Comparison of ENCODE assay signal across 28 cellular contexts in the genomic region with DNA sequence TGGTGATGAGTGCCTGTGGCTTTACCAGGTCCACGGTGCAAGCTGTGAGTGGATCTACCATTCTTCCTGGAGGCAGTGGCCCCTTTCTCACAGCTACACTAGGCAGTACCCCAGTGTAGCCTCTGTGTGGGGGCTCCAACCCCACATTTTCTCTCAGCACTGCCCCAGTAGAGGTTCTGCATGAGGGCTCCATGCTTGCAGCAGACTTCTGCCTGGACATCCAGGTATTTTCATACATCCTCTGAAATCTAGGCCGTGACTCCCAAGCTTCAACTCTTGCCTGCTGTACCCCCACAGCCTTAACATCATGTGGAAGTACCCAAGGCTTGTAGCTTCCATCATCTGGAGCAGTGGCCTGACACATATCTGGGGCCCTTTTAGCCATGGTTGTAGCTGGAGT.
"Had no signal": no experiment of that assay in that cellular context is flagged by ENCODE, and none has a peak within 500 bp of the region (broad histone marks: within the 10 kb centered on the region; RNA-seq: fewer than 3 reads in every experiment).

No MANE protein-coding gene starts in this region.

- H3K4me1 ChIP-seq: adrenal gland, body of pancreas had no signal

- H3K9me3 ChIP-seq: body of pancreas had no signal

- H3K4me3 ChIP-seq: adrenal gland, body of pancreas had no signal

- ATAC-seq: activated CD4-positive, alpha-beta T cell treated with anti-CD3 and anti-CD28 coated beads for 36 hours; activated CD8-positive, alpha-beta memory T cell treated with anti-CD3 and anti-CD28 coated beads, Interleukin-2, amount 10 ng/mL, durations not matched to agents 7 days and 5 days; activated CD8-positive, alpha-beta T cell treated with anti-CD3 and anti-CD28 coated beads, Interleukin-2, amount 10 ng/mL, durations not matched to agents 7 days and 5 days; activated naive CD8-positive, alpha-beta T cell treated with anti-CD3 and anti-CD28 coated beads, Interleukin-2, amount 50 U/mL, for 24 hours; body of pancreas; effector memory CD8-positive, alpha-beta T cell had no signal

- H3K4me3 Mint-ChIP-seq: activated CD4-positive, alpha-beta memory T cell treated with anti-CD3 and anti-CD28 coated beads for 36 hours; activated CD4-positive, alpha-beta T cell treated with anti-CD3 and anti-CD28 coated beads for 36 hours; activated CD4-positive, alpha-beta T cell treated with anti-CD3 and anti-CD28 coated beads, Interleukin-2, amount 10 ng/mL, durations not matched to agents 24 days and 14 days; activated CD8-positive, alpha-beta memory T cell treated with anti-CD3 and anti-CD28 coated beads, Interleukin-2, amount 10 ng/mL, durations not matched to agents 7 days and 5 days; activated CD8-positive, alpha-beta T cell treated with anti-CD3 and anti-CD28 coated beads, Interleukin-2, amount 10 ng/mL, durations not matched to agents 7 days and 5 days; activated naive CD4-positive, alpha-beta T cell treated with anti-CD3 and anti-CD28 coated beads for 36 hours; activated naive CD4-positive, alpha-beta T cell treated with anti-CD3 and anti-CD28 coated beads, Interleukin-2, amount 50 U/mL, for 24 hours; activated naive CD8-positive, alpha-beta T cell treated with anti-CD3 and anti-CD28 coated beads for 36 hours; activated naive CD8-positive, alpha-beta T cell treated with anti-CD3 and anti-CD28 coated beads, Interleukin-2, amount 50 U/mL, for 24 hours; activated T-helper 1 cell treated with anti-CD3 and anti-CD28 coated beads, Interleukin-12 subunit alpha, Interleukin-12 subunit beta, Interleukin-2, Interleukin-4 antibody, amounts not matched to agents 30 ng/mL and 10 ng/mL and 1 ng/mL, durations not matched to agents 14 hours and 24 hours and 36 hours; effector memory CD8-positive, alpha-beta T cell had no signal

- H3K27me3 ChIP-seq: adrenal gland, body of pancreas had no signal

- H3K27ac Mint-ChIP-seq: activated CD4-positive, alpha-beta memory T cell treated with anti-CD3 and anti-CD28 coated beads for 36 hours; activated CD4-positive, alpha-beta T cell treated with anti-CD3 and anti-CD28 coated beads for 36 hours; activated CD4-positive, alpha-beta T cell treated with anti-CD3 and anti-CD28 coated beads, Interleukin-2, amount 10 ng/mL, durations not matched to agents 24 days and 14 days; activated CD8-positive, alpha-beta memory T cell treated with anti-CD3 and anti-CD28 coated beads, Interleukin-2, amount 10 ng/mL, durations not matched to agents 7 days and 5 days; activated CD8-positive, alpha-beta T cell treated with anti-CD3 and anti-CD28 coated beads, Interleukin-2, amount 10 ng/mL, durations not matched to agents 7 days and 5 days; activated naive CD4-positive, alpha-beta T cell treated with anti-CD3 and anti-CD28 coated beads for 36 hours; activated naive CD4-positive, alpha-beta T cell treated with anti-CD3 and anti-CD28 coated beads, Interleukin-2, amount 50 U/mL, for 24 hours; activated naive CD8-positive, alpha-beta T cell treated with anti-CD3 and anti-CD28 coated beads for 36 hours; activated naive CD8-positive, alpha-beta T cell treated with anti-CD3 and anti-CD28 coated beads, Interleukin-2, amount 50 U/mL, for 24 hours; activated T-helper 1 cell treated with anti-CD3 and anti-CD28 coated beads, Interleukin-12 subunit alpha, Interleukin-12 subunit beta, Interleukin-2, Interleukin-4 antibody, amounts not matched to agents 30 ng/mL and 10 ng/mL and 1 ng/mL, durations not matched to agents 14 hours and 24 hours and 36 hours; activated T-helper 2 cell treated with anti-CD3 and anti-CD28 coated beads, Interferon-gamma antibody, Interleukin-2, Interleukin-4, amounts not matched to agents 10 μg/mL and 5 μg/mL and 100 μg/mL, durations not matched to agents 14 hours and 24 hours and 36 hours; effector memory CD8-positive, alpha-beta T cell had no signal

- H3K4me1 Mint-ChIP-seq: activated CD4-positive, alpha-beta T cell treated with anti-CD3 and anti-CD28 coated beads for 36 hours; activated CD4-positive, alpha-beta T cell treated with anti-CD3 and anti-CD28 coated beads, Interleukin-2, amount 10 ng/mL, durations not matched to agents 24 days and 14 days; activated CD8-positive, alpha-beta memory T cell treated with anti-CD3 and anti-CD28 coated beads, Interleukin-2, amount 10 ng/mL, durations not matched to agents 7 days and 5 days; activated naive CD8-positive, alpha-beta T cell treated with anti-CD3 and anti-CD28 coated beads, Interleukin-2, amount 50 U/mL, for 24 hours had no signal

- H3K27me3 Mint-ChIP-seq: activated CD4-positive, alpha-beta memory T cell treated with anti-CD3 and anti-CD28 coated beads for 36 hours; activated CD4-positive, alpha-beta T cell treated with anti-CD3 and anti-CD28 coated beads for 36 hours; activated CD4-positive, alpha-beta T cell treated with anti-CD3 and anti-CD28 coated beads, Interleukin-2, amount 10 ng/mL, durations not matched to agents 24 days and 14 days; activated CD8-positive, alpha-beta memory T cell treated with anti-CD3 and anti-CD28 coated beads, Interleukin-2, amount 10 ng/mL, durations not matched to agents 7 days and 5 days; activated naive CD4-positive, alpha-beta T cell treated with anti-CD3 and anti-CD28 coated beads, Interleukin-2, amount 50 U/mL, for 24 hours; activated naive CD8-positive, alpha-beta T cell treated with anti-CD3 and anti-CD28 coated beads for 36 hours; activated naive CD8-positive, alpha-beta T cell treated with anti-CD3 and anti-CD28 coated beads, Interleukin-2, amount 50 U/mL, for 24 hours; effector memory CD8-positive, alpha-beta T cell had no signal

- H3K36me3 ChIP-seq: adrenal gland had no signal

- DNase-seq: activated CD4-positive, alpha-beta memory T cell treated with anti-CD3 and anti-CD28 coated beads for 36 hours; activated CD4-positive, alpha-beta T cell treated with anti-CD3 and anti-CD28 coated beads for 36 hours; activated CD4-positive, alpha-beta T cell treated with anti-CD3 and anti-CD28 coated beads, Interleukin-2, amount 10 ng/mL, durations not matched to agents 24 days and 14 days; activated CD4-positive, CD25-positive, alpha-beta regulatory T cell; activated CD4-positive, CD25-positive, alpha-beta regulatory T cell treated with anti-CD3 and anti-CD28 coated beads, Interleukin-2, amount 50 U/mL, for 72 hours; activated CD8-positive, alpha-beta memory T cell treated with anti-CD3 and anti-CD28 coated beads, Interleukin-2, amount 10 ng/mL, durations not matched to agents 7 days and 5 days; activated CD8-positive, alpha-beta memory T cell treated with anti-CD3 and anti-CD28 coated beads, Interleukin-2, amount 50 U/mL, for 4 hours; activated CD8-positive, alpha-beta T cell treated with anti-CD3 and anti-CD28 coated beads, Interleukin-2, amount 10 ng/mL, durations not matched to agents 7 days and 5 days; activated effector memory CD4-positive, alpha-beta T cell treated with anti-CD3 and anti-CD28 coated beads, Interleukin-2, amount 50 U/mL, for 16 hours; activated naive CD4-positive, alpha-beta T cell treated with anti-CD3 and anti-CD28 coated beads for 36 hours; activated naive CD8-positive, alpha-beta T cell treated with anti-CD3 and anti-CD28 coated beads for 36 hours; activated naive CD8-positive, alpha-beta T cell treated with anti-CD3 and anti-CD28 coated beads, Interleukin-2, amount 50 U/mL, for 24 hours; activated T-cell treated with anti-CD3 and anti-CD28 coated beads, Interleukin-2, amount 50 U/mL, for 1 hour; activated T-cell treated with anti-CD3 and anti-CD28 coated beads, Interleukin-2, amount 50 U/mL, for 48 hours; adrenal gland; amygdala; aorta; body of pancreas; caudate nucleus; cortex of kidney; dermis blood vessel endothelial cell; effector CD4-positive, alpha-beta T cell; effector memory CD8-positive, alpha-beta T cell; foreskin fibroblast; head of caudate nucleus had no signal

- H3K27ac ChIP-seq: adrenal gland, body of pancreas had no signal
